ENCODE assay signal across 1 cellular context in genomic region chrX:23902419-23902818, GRCh38.
TF ChIP-seq lines count a peak whose summit lies in the region.

No MANE protein-coding gene starts in this region.

TF ChIP-seq in GM23338, 12 proteins besides CTCF, POLR2A, EP300 and RAD21 (continued from another document):
- no peak for TF ChIP-seq ZNF462 (CRISPR knock-in tag; IDR thresholded peaks at IDR 0.05)
- TF ChIP-seq EZH2phosphoT487 (IDR thresholded peaks at IDR 0.05; ENCODE audit: unreplicated experiment), result no peak
- no peak for TF ChIP-seq ETS1 (IDR thresholded peaks at IDR 0.05)
- no peak for TF ChIP-seq NANOG (IDR thresholded peaks at IDR 0.05; ENCODE audit: borderline replicate concordance)
- TF ChIP-seq ZNF114 (CRISPR knock-in tag; IDR thresholded peaks at IDR 0.05), result no peak
